Comparison of ENCODE assay signal across 17 cellular contexts in genomic region chr22:39179841-39180335, GRCh38. TPM values are rescaled to one million over a fixed set of nuclear protein-coding genes. Genes with fewer than 3 reads are reported as not detected.
DNase-seq lines count a peak whose midpoint lies in the region; ATAC-seq and TF ChIP-seq lines count a peak whose summit lies in the region.
"Had no signal": no experiment of that assay in that cellular context is flagged by ENCODE, and none has a peak within 500 bp of the region (broad histone marks: within the 10 kb centered on the region; RNA-seq: fewer than 3 reads in every experiment).

No MANE protein-coding gene starts in this region.

- peaks cover 3 to 52% (median 35%) of the 10 kb centered on the region in 3 donors for H3K4me1 ChIP-seq in gastroesophageal sphincter
- H3K4me1 ChIP-seq: BE2C had no signal

- 60 to 69% methylated on average over 2 to 13 of the region's 21 CpGs for WGBS in gastroesophageal sphincter (ENCODE audit: low coverage in 1 of 2), 2 donors

- H3K4me3 Mint-ChIP-seq in progenitor cell of endocrine pancreas (ENCODE audit: low read depth), result no peak overlapping the region
- H3K4me3 Mint-ChIP-seq: activated CD8-positive, alpha-beta memory T cell treated with anti-CD3 and anti-CD28 coated beads, Interleukin-2, amount 10 ng/mL, durations not matched to agents 7 days and 5 days had no signal

- DNase-seq in H7 (peak; percentile 78), NCI-H69 (lab: John Stamatoyannopoulos, UW) (peak; percentile 47), progenitor cell of endocrine pancreas (ENCODE audit: low spot score, unreplicated experiment) (no peak), GOT3 (lab: John Stamatoyannopoulos, UW) (no peak), germinal center (ENCODE audit: low spot score) (no peak)
- DNase-seq: activated CD8-positive, alpha-beta memory T cell treated with anti-CD3 and anti-CD28 coated beads, Interleukin-2, amount 10 ng/mL, durations not matched to agents 7 days and 5 days; activated naive CD4-positive, alpha-beta T cell; BE2C; DMS153; NCI-H1417 treated with DMSO at 0.1 percent for 48 hours; NCI-H446 treated with DMSO at 0.1 percent for 48 hours; nucleus accumbens; stomach had no signal

- TF ChIP-seq EP300 in gastroesophageal sphincter (IDR thresholded peaks at IDR 0.05), result no peak

- no peaks in the 10 kb centered on the region for H3K27me3 Mint-ChIP-seq in progenitor cell of endocrine pancreas

- H3K4me3 ChIP-seq in H7 (ENCODE audit: insufficient read depth, low read depth, low read length), result no peak overlapping the region
- H3K4me3 ChIP-seq in gastroesophageal sphincter, result no peak overlapping the region
- H3K4me3 ChIP-seq: HAP-1, stomach had no signal

- TF ChIP-seq POLR2A in gastroesophageal sphincter (IDR thresholded peaks at IDR 0.05), result no peak

- peaks cover 17% of the 10 kb centered on the region for H3K4me1 Mint-ChIP-seq in progenitor cell of endocrine pancreas (ENCODE audit: low read depth)

- H3K36me3 ChIP-seq in H7 (replicated peaks; ENCODE audit: control insufficient read depth, insufficient read depth, low read length) (no peaks in the 10 kb centered on the region), gastroesophageal sphincter (no peaks in the 10 kb centered on the region)
- H3K36me3 ChIP-seq: BE2C, HAP-1, stomach had no signal

- peaks cover 2% of the 10 kb centered on the region for H3K9me3 Mint-ChIP-seq in progenitor cell of endocrine pancreas (ENCODE audit: low read depth)

- ATAC-seq in gastroesophageal sphincter (no peak), GM18861 (IDR thresholded peaks at IDR 0.05; ENCODE audit: unreplicated experiment) (no peak), GM18867 (IDR thresholded peaks at IDR 0.05; ENCODE audit: unreplicated experiment) (no peak)
- ATAC-seq: activated CD8-positive, alpha-beta memory T cell treated with anti-CD3 and anti-CD28 coated beads, Interleukin-2, amount 10 ng/mL, durations not matched to agents 7 days and 5 days had no signal

- TF ChIP-seq CTCF in gastroesophageal sphincter (IDR thresholded peaks at IDR 0.05), result no peak
- TF ChIP-seq CTCF in progenitor cell of endocrine pancreas (IDR thresholded peaks at IDR 0.05; ENCODE audit: unreplicated experiment), result no peak

- H3K27ac Mint-ChIP-seq in progenitor cell of endocrine pancreas, result peak overlapping the region; percentile 67
- H3K27ac Mint-ChIP-seq: activated CD8-positive, alpha-beta memory T cell treated with anti-CD3 and anti-CD28 coated beads, Interleukin-2, amount 10 ng/mL, durations not matched to agents 7 days and 5 days had no signal

- H3K36me3 Mint-ChIP-seq in progenitor cell of endocrine pancreas (ENCODE audit: insufficient read depth), result no peaks in the 10 kb centered on the region
- H3K36me3 Mint-ChIP-seq: activated CD8-positive, alpha-beta memory T cell treated with anti-CD3 and anti-CD28 coated beads, Interleukin-2, amount 10 ng/mL, durations not matched to agents 7 days and 5 days had no signal

- peaks cover 0 to 10% (median 0%) of the 10 kb centered on the region in 3 donors for H3K9me3 ChIP-seq in gastroesophageal sphincter
- H3K9me3 ChIP-seq: BE2C, HAP-1 had no signal

- H3K27ac ChIP-seq in gastroesophageal sphincter, result peak overlapping the region in 3 of 4 donors; percentile 38 to 78 (median 75)

- H3K27me3 ChIP-seq in H7 (ENCODE audit: control insufficient read depth, insufficient read depth, low read length), result no peaks in the 10 kb centered on the region
- peaks cover 9% of the 10 kb centered on the region for H3K27me3 ChIP-seq in gastroesophageal sphincter
- H3K27me3 ChIP-seq: BE2C, stomach had no signal

RNA-seq across cellular contexts. Expression of gene CBX7, which starts 27.4 kb away (rescaled TPM):
- 4.5 and 5.4 TPM in 2 replicates for total RNA-seq in H7 (2014; rRNA removed; shearing (Covaris generic))
- total RNA-seq in gastroesophageal sphincter, result 100 to 1,000 TPM; 102 to 223 (median 171) TPM
- total RNA-seq in progenitor cell of endocrine pancreas, result 6.0 and 7.7 TPM in 2 replicates

Comparison
In these comparisons a context has a peak if more than half of its experiments do, and no peak if none do; other contexts are left out.
1. DNase-seq: peak in H7 (single experiment) and NCI-H69 (single experiment); none in progenitor cell of endocrine pancreas (single experiment), GOT3 (single experiment) and germinal center (single experiment).
2. RNA of gene CBX7, which starts 27.4 kb away (total RNA-seq): 102 to 223 TPM in gastroesophageal sphincter; 6.0 to 7.7 TPM in progenitor cell of endocrine pancreas and 4.5 to 5.4 TPM in H7; every median in the first group is over 10 times any median in the second.